ENCODE assay signal across 1 cellular context in genomic region chr19:29858621-29859020, GRCh38.
TF ChIP-seq lines count a peak whose summit lies in the region.

No MANE protein-coding gene starts in this region.

TF ChIP-seq in GM23338, 12 proteins besides CTCF, POLR2A, EP300 and RAD21 (continued from another document):
- TF ChIP-seq ZNF462 (CRISPR knock-in tag; IDR thresholded peaks at IDR 0.05) (no peak), STAT1 (IDR thresholded peaks at IDR 0.05; ENCODE audit: unreplicated experiment) (no peak), JUNB (IDR thresholded peaks at IDR 0.05; ENCODE audit: unreplicated experiment) (no peak), ZNF331 (CRISPR knock-in tag; IDR thresholded peaks at IDR 0.05; ENCODE audit: low read depth) (no peak), POLR2AphosphoS5 (IDR thresholded peaks at IDR 0.05; ENCODE audit: low read depth) (no peak), NANOG (IDR thresholded peaks at IDR 0.05; ENCODE audit: borderline replicate concordance) (no peak), CREB1 (CRISPR knock-in tag; IDR thresholded peaks at IDR 0.05; ENCODE audit: low read depth) (no peak), EZH2phosphoT487 (IDR thresholded peaks at IDR 0.05; ENCODE audit: unreplicated experiment) (no peak), ZNF114 (CRISPR knock-in tag; IDR thresholded peaks at IDR 0.05) (no peak), EZH2 (IDR thresholded peaks at IDR 0.05; ENCODE audit: low read depth, unreplicated experiment) (no peak)
